Comparison of ENCODE assay signal across 30 cellular contexts in genomic region chr2:158290225-158290624, GRCh38.
"Had no signal": no experiment of that assay in that cellular context is flagged by ENCODE, and none has a peak within 500 bp of the region (broad histone marks: within the 10 kb centered on the region; RNA-seq: fewer than 3 reads in every experiment).

No MANE protein-coding gene starts in this region.

- ATAC-seq: naive thymus-derived CD8-positive, alpha-beta T cell; natural killer cell treated with Interleukin-12 subunit alpha and Interleukin-12 subunit beta and Interleukin-15 and Interleukin-18, amount 100 ng/mL, for 72 hours; psoas muscle; right cardiac atrium; right lobe of liver; stimulated activated memory B cell treated with anti-CD40 and anti-IgM and Interleukin-4, amounts not matched to agents 10 μg/mL and 1 μg/mL and 100 μg/mL, for 72 hours; stimulated activated naive CD8-positive, alpha-beta T cell treated with anti-CD3 and anti-CD28 coated beads, Interleukin-15, amount 100 ng/mL, for 72 hours had no signal

- H3K36me3 ChIP-seq: ovary, right lobe of liver, sigmoid colon, suprapubic skin, tibial artery, transverse colon, upper lobe of left lung, vagina had no signal

- H3K27ac Mint-ChIP-seq: naive B cell; naive thymus-derived CD8-positive, alpha-beta T cell; natural killer cell treated with Interleukin-12 subunit alpha and Interleukin-12 subunit beta and Interleukin-15 and Interleukin-18, amount 100 ng/mL, for 72 hours; nephron progenitor cell; progenitor cell of endocrine pancreas; stimulated activated memory B cell treated with anti-CD40 and anti-IgM and Interleukin-4, amounts not matched to agents 10 μg/mL and 1 μg/mL and 100 μg/mL, for 72 hours; stimulated activated naive CD8-positive, alpha-beta T cell treated with anti-CD3 and anti-CD28 coated beads, Interleukin-15, amount 100 ng/mL, for 72 hours had no signal

- H3K4me3 ChIP-seq: ovary, psoas muscle, right lobe of liver, sigmoid colon, suprapubic skin, testis, tibial artery, transverse colon, upper lobe of left lung, vagina had no signal

- H3K4me1 ChIP-seq: parathyroid adenoma, psoas muscle, right lobe of liver, sigmoid colon, suprapubic skin, testis, tibial artery, transverse colon, upper lobe of left lung had no signal

- H3K4me3 Mint-ChIP-seq: naive B cell; naive thymus-derived CD8-positive, alpha-beta T cell; natural killer cell treated with Interleukin-12 subunit alpha and Interleukin-12 subunit beta and Interleukin-15 and Interleukin-18, amount 100 ng/mL, for 72 hours; nephron progenitor cell; neural crest cell; stimulated activated memory B cell treated with anti-CD40 and anti-IgM and Interleukin-4, amounts not matched to agents 10 μg/mL and 1 μg/mL and 100 μg/mL, for 72 hours; stimulated activated naive CD8-positive, alpha-beta T cell treated with anti-CD3 and anti-CD28 coated beads, Interleukin-15, amount 100 ng/mL, for 72 hours had no signal

- H2AFZ ChIP-seq: parathyroid adenoma had no signal

- H3K9me3 ChIP-seq: ovary, psoas muscle, right lobe of liver, sigmoid colon, suprapubic skin, testis, tibial artery, transverse colon, upper lobe of left lung, vagina had no signal

- H3K4me1 Mint-ChIP-seq: naive B cell; naive thymus-derived CD8-positive, alpha-beta T cell; nephron progenitor cell; neural crest cell; stimulated activated memory B cell treated with anti-CD40 and anti-IgM and Interleukin-4, amounts not matched to agents 10 μg/mL and 1 μg/mL and 100 μg/mL, for 72 hours; stimulated activated naive CD8-positive, alpha-beta T cell treated with anti-CD3 and anti-CD28 coated beads, Interleukin-15, amount 100 ng/mL, for 72 hours had no signal

- H3K27ac ChIP-seq: ovary, parathyroid adenoma, psoas muscle, right lobe of liver, sigmoid colon, suprapubic skin, testis, tibial artery, transverse colon, upper lobe of left lung, vagina had no signal

- H3K27me3 ChIP-seq: ovary, right lobe of liver, sigmoid colon, suprapubic skin, testis, tibial artery, transverse colon, upper lobe of left lung, vagina had no signal

- H3K9ac ChIP-seq: parathyroid adenoma had no signal

- DNase-seq: naive B cell; naive thymus-derived CD8-positive, alpha-beta T cell; nephron progenitor cell; occipital lobe; ovary; posterior cingulate gyrus; psoas muscle; right cardiac atrium; right lobe of liver; sigmoid colon; small intestine; stimulated activated CD4-positive, alpha-beta T cell treated with anti-CD3 and anti-CD28 coated beads, Interleukin-15, amount 100 ng/mL, for 24 hours; stimulated activated CD4-positive, alpha-beta T cell treated with anti-CD3 and anti-CD28 coated beads, Interleukin-2, amount 100 ng/mL, for 24 hours; stimulated activated CD4-positive, alpha-beta T cell treated with anti-CD3 and anti-CD28 coated beads, Interleukin-2, amount 100 ng/mL, for 48 hours; stimulated activated CD4-positive, alpha-beta T cell treated with anti-CD3 and anti-CD28 coated beads, Interleukin-4, amount 100 ng/mL, for 24 hours; stimulated activated naive CD4-positive, alpha-beta T cell; stimulated activated naive CD8-positive, alpha-beta T cell treated with anti-CD3 and anti-CD28 coated beads, Interleukin-15, amount 100 ng/mL, for 72 hours; stimulated activated naive CD8-positive, alpha-beta T cell treated with anti-CD3 and anti-CD28 coated beads, Interleukin-15, Interleukin-2, amounts not matched to agents 100 U/mL and 50 U/mL, for 24 hours; substantia nigra; testis; tibial artery; transverse colon; upper lobe of left lung had no signal

- H3K36me3 Mint-ChIP-seq: naive thymus-derived CD8-positive, alpha-beta T cell; natural killer cell treated with Interleukin-12 subunit alpha and Interleukin-12 subunit beta and Interleukin-15 and Interleukin-18, amount 100 ng/mL, for 72 hours; stimulated activated memory B cell treated with anti-CD40 and anti-IgM and Interleukin-4, amounts not matched to agents 10 μg/mL and 1 μg/mL and 100 μg/mL, for 72 hours had no signal
